8 cellular contexts compared by ENCODE assay signal in the genomic region with DNA sequence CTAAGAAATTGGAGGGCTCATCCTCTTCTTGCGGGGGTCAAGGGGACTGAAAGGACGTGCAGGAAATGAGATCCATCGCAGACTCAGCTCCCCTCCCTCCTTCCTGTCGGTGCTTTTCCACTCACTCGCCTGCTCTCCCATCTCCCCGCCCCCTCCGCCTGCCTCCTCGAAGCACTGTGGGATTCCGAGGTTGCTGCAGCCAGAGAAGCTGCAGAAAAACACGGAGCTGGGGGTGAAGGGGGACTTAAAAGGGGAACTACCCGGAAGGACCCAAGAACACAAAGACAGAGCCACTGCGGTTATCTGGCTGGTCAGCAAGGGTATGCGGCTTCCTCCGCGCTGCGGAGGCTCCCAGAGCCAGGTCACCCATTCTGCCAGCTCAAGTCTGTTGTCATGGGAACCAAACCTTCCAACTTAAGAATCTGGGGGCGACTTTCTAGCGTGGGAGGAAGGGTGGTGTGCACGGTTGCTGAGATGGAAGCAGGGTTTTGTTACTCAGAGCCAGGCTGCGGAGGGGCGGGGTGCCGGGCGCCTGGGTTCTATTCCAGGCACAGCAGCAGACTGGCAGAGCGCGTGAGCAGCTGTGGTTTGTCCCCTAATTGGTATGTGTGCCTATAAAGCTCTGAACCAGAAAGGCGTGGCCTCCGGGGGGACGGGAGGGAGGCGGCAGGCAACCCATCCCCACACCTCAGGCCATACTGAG. TPM values are rescaled to one million over a fixed set of nuclear protein-coding genes. Genes with fewer than 3 reads are reported as not detected.
DNase-seq lines count a peak whose midpoint lies in the region; ATAC-seq, FAIRE-seq and TF ChIP-seq lines count a peak whose summit lies in the region.

No MANE protein-coding gene starts in this region.

- no peaks in the 10 kb centered on the region for H3K36me3 ChIP-seq in mucosa of descending colon (ENCODE audit: low read depth)
- peaks cover 13% of the 10 kb centered on the region; the same call in 1 of the 2 replicates for H3K36me3 ChIP-seq in PC-9 (ENCODE audit: low read depth)

- ATAC-seq in mucosa of descending colon, result peak; percentile 41

- H3K79me2 ChIP-seq in PC-9 (ENCODE audit: low read depth), result no peaks in the 10 kb centered on the region

- no peak for FAIRE-seq in H54 (lab: Jason Lieb, UNC)

- no peak for TF ChIP-seq CTCF in epithelial cell of proximal tubule (conservative IDR thresholded peaks at IDR 0.05; ENCODE audit: low read depth, low read length)
- no peak for TF ChIP-seq CTCF in mucosa of descending colon (IDR thresholded peaks at IDR 0.05)
- no peak for TF ChIP-seq CTCF in PC-9 (conservative IDR thresholded peaks at IDR 0.05)

- H3K4me1 ChIP-seq in mucosa of descending colon (ENCODE audit: low read depth), result peaks cover 15% of the 10 kb centered on the region
- H3K4me1 ChIP-seq in PC-9 (replicated peaks; ENCODE audit: insufficient read depth), result peaks cover 15% of the 10 kb centered on the region

- in situ Hi-C loops in Caki2 (cut with HindIII; ENCODE audit: low pct_unique_long_range_greater_than_20kb, low sequenced_read_pairs), result no loop called here

- 0 out of 2 replicates have a peak, but pooled peaks have one; percentile 22 for TF ChIP-seq POLR2A in H54 (IDR thresholded peaks at IDR 0.05; ENCODE audit: low read depth, low read length)

- DNase-seq in Caki2 (ENCODE audit: low read depth), result peak; percentile 86
- peak; percentile 59 for DNase-seq in H54 (ENCODE audit: insufficient read length, low spot score)
- DNase-seq in NCI-H2227 treated with DMSO at 0.1 percent for 48 hours (lab: John Stamatoyannopoulos, UW), result peak; percentile 80
- DNase-seq in activated T-cell treated with anti-CD3 and anti-CD28 coated beads for 4 hours, result peak; percentile 68
- no peak for DNase-seq in epithelial cell of proximal tubule (ENCODE audit: low read depth)
- peak; percentile 60 to 77 (median 74) for DNase-seq in mucosa of descending colon
- peak; percentile 54 for DNase-seq in stimulated activated CD8-positive, alpha-beta memory T cell treated with anti-CD3 and anti-CD28 coated beads, Interleukin-4, amount 100 ng/mL, for 24 hours (ENCODE audit: low read depth)
- no peak for DNase-seq in PC-9

- peak overlapping the region; percentile 51 for H3K4me3 ChIP-seq in epithelial cell of proximal tubule (ENCODE audit: low read depth, low read length)
- H3K4me3 ChIP-seq in mucosa of descending colon, result no peak overlapping the region
- no peak overlapping the region for H3K4me3 ChIP-seq in PC-9

- intact Hi-C loops in mucosa of descending colon (cut with DNase I, micrococcal nuclease) (no loop called here), PC-9 (cut with micrococcal nuclease; ENCODE audit: unreplicated experiment) (no loop called here)

- CTCF ChIA-PET in PC-9 (lab: Charles Lee), result interaction anchor here (0.8 to 1.2 kb wide), 2 partner anchors 35 to 100 kb away, joined by 3 read pairs; no protein-coding TSS in a partner anchor

- peaks cover 28% of the 10 kb centered on the region; the same call in 1 of the 2 replicates for H3F3A ChIP-seq in PC-9 (ENCODE audit: insufficient read depth, low read depth)

- POLR2A ChIA-PET in PC-9 (lab: Charles Lee; ENCODE audit: unreplicated experiment), result no interaction called here

- H2AFZ ChIP-seq in PC-9, result no peak overlapping the region

- no peaks in the 10 kb centered on the region for H3K9me3 ChIP-seq in mucosa of descending colon
- H3K9me3 ChIP-seq in PC-9 (ENCODE audit: insufficient read depth, low read depth), result no peaks in the 10 kb centered on the region

- H4K20me1 ChIP-seq in PC-9 (ENCODE audit: insufficient read depth), result no peaks in the 10 kb centered on the region

- BruUV-seq in PC-9 (replicated peaks; lab: Mats Ljungman, UMichigan), result no TSS peak

- no peaks in the 10 kb centered on the region for H3K9me2 ChIP-seq in PC-9 (ENCODE audit: insufficient read depth)

- no peaks in the 10 kb centered on the region for H3K27me3 ChIP-seq in PC-9 (ENCODE audit: insufficient read depth, low read depth)

- no peak overlapping the region for H3K27ac ChIP-seq in PC-9

- H3K4me2 ChIP-seq in PC-9, result no peak overlapping the region

RNA-seq across cellular contexts. Expression of gene PCDHGC5, which starts 24.9 kb away (rescaled TPM):
- total RNA-seq in Caki2 (2014; rRNA removed; shearing (Covaris generic); ENCODE audit: low replicate concordance), result not detected in 2 replicates
- total RNA-seq in epithelial cell of proximal tubule (0.06 TPM in 1 of 2 replicates, not detected in the other), mucosa of descending colon (1 to 10 TPM in 1 of 3 donors, under 1 TPM in 2; 0.61 to 2.6 (median 0.89) TPM), PC-9 (2021) (not detected in 2 replicates)

RNA-seq across cellular contexts. Expression of gene PCDHGC4, which starts 28.9 kb away (rescaled TPM):
- not detected in 2 replicates for total RNA-seq in Caki2 (2014; rRNA removed; shearing (Covaris generic); ENCODE audit: low replicate concordance)
- 0.07 and 0.46 TPM in 2 replicates for total RNA-seq in epithelial cell of proximal tubule
- total RNA-seq in mucosa of descending colon, result 1 to 10 TPM in 2 of 3 donors, under 1 TPM in 1; 0.75 to 2.6 (median 1.6) TPM
- not detected in 2 replicates for total RNA-seq in PC-9 (2021)

RNA-seq across cellular contexts. Expression of gene PCDHGC3, which starts 38.0 kb away (rescaled TPM):
- 15.4 and 27.2 TPM in 2 replicates for total RNA-seq in Caki2 (2014; rRNA removed; shearing (Covaris generic); ENCODE audit: low replicate concordance)
- 9.8 and 23.2 TPM in 2 replicates for total RNA-seq in epithelial cell of proximal tubule
- total RNA-seq in mucosa of descending colon, result 10 to 100 TPM; 12.1 to 50.5 (median 24.5) TPM
- total RNA-seq in PC-9 (2021), result 0.50 and 0.53 TPM in 2 replicates

Comparison
In these comparisons a context has a peak if more than half of its experiments do, and no peak if none do; other contexts are left out.
1. DNase-seq: peak in Caki2 (single experiment), H54 (single experiment), NCI-H2227 treated with DMSO at 0.1 percent for 48 hours (single experiment), activated T-cell treated with anti-CD3 and anti-CD28 coated beads for 4 hours (single experiment), mucosa of descending colon (3 of 3) and stimulated activated CD8-positive, alpha-beta memory T cell treated with anti-CD3 and anti-CD28 coated beads, Interleukin-4, amount 100 ng/mL, for 24 hours (single experiment); none in epithelial cell of proximal tubule (single experiment) and PC-9 (0 of 2).